ENCODE assay signal across 21 cellular contexts in the genomic region with DNA sequence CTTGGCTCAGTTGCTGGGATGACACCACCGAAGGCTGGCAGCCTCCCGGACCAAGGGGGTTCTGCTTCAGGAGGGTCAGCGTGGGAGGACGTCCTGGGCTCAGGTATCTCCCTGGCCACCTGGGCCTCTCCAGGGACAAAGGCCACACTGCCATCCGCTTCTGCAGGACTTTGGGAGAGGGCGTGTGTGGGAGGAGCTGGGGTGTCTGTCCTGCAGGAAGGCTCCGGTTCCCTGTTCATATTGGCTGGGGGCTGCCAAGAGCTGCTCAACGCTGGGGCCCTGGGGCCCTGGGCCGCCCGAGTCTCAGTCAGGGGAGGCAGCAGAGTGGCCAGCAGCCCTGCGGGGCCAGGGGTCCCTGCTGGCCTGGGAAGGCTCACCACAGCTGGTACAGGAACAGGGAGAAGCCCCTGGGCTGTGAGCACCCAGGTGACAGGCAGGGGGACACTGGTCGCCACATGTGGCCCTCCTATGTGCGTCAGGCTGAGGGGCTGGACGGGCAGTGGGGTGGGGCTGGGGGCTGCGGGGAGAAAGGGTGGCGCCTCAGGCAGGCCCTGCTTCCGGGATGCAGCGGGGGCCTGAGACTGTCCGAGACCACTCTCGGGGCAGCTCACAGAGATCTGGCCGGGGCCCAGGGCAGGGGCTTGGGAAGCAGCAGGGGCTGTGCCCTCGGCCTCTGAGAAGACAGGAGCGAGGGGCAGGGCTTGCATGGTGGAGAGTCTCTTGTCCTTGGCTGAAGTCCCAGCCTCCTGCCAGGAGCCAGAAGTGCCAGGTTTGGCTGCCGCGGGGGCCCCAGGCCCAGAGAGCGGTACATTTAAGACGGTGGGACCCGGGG. TPM values are rescaled to one million over a fixed set of nuclear protein-coding genes. Genes with fewer than 3 reads are reported as not detected.
DNase-seq lines count a peak whose midpoint lies in the region; ATAC-seq, FAIRE-seq and TF ChIP-seq lines count a peak whose summit lies in the region.
"Had no signal": no experiment of that assay in that cellular context is flagged by ENCODE, and none has a peak within 500 bp of the region (broad histone marks: within the 10 kb centered on the region; RNA-seq: fewer than 3 reads in every experiment).

No MANE protein-coding gene starts in this region.

- CTCF ChIA-PET in K562 (lab: Yijun Ruan, JAX; ENCODE audit: low intra/inter-chr PET ratio), result interaction anchor here (0.6 kb wide), 1 partner anchor 254 kb away, joined by 4 read pairs; no protein-coding TSS in a partner anchor

- H3K4me3 ChIP-seq in left ventricle myocardium inferior (no peak overlapping the region), K562 (no peak overlapping the region)
- H3K4me3 ChIP-seq: MG63, SJCRH30 had no signal

- no peak for TF ChIP-seq RAD21 in K562 (CRISPR knock-in tag; conservative IDR thresholded peaks at IDR 0.05 in 1 of 2, IDR thresholded peaks at IDR 0.05 in 1 of 2)

- TF ChIP-seq CTCF in left ventricle myocardium inferior (IDR thresholded peaks at IDR 0.05; ENCODE audit: borderline replicate concordance) (no peak), K562 (IDR thresholded peaks at IDR 0.05 in 2 of 3, conservative IDR thresholded peaks at IDR 0.05 in 1 of 3; ENCODE audit: insufficient read depth in 2 of 3, low read depth in 1 of 3, low read length in 3 of 3) (no peak)

- ATAC-seq in Right ventricle myocardium inferior (no peak), K562 (no peak), left lobe of liver (peak; percentile 76), GM21423 (IDR thresholded peaks at IDR 0.05; ENCODE audit: unreplicated experiment) (no peak), GM18517 (IDR thresholded peaks at IDR 0.05; ENCODE audit: unreplicated experiment) (no peak)
- ATAC-seq: T-cell had no signal

- DNase-seq in Right ventricle myocardium inferior (ENCODE audit: missing footprints) (peak; percentile 65), left ventricle myocardium inferior (no peak), K562 (ENCODE audit: extremely low read depth in 1 of 4, low spot score in 3 of 4) (no peak), left lobe of liver (ENCODE audit: low spot score) (peak; percentile 70), OCI-M2 (lab: John Stamatoyannopoulos, UW; ENCODE audit: unreplicated experiment) (no peak)
- DNase-seq: AML-193; DMS53; H9; MG63; NCI-H1048; NCI-H1417 treated with DMSO at 0.1 percent for 48 hours; NCI-H1930; NCI-H2227 treated with DMSO at 0.1 percent for 48 hours; NCI-H510A; NCI-H748 treated with DMSO at 0.1 percent for 48 hours; NK-92 treated with Interleukin-12 subunit alpha and Interleukin-12 subunit beta, amount 100 ng/mL, for 24 hours; SJCRH30; T-cell had no signal

- H3K9me3 ChIP-seq in left ventricle myocardium inferior (replicated peaks), result no peaks in the 10 kb centered on the region
- H3K9me3 ChIP-seq in K562 (replicated peaks; ENCODE audit: control insufficient read depth, insufficient read depth, low read depth, low read length), result no peaks in the 10 kb centered on the region
- H3K9me3 ChIP-seq: MG63, SJCRH30 had no signal

- POLR2A ChIA-PET in K562 (lab: Yijun Ruan, JAX), result no interaction called here

- no peaks in the 10 kb centered on the region for H3K9me1 ChIP-seq in K562 (ENCODE audit: control insufficient read depth, insufficient read depth, low read length)

- peaks cover 5% of the 10 kb centered on the region for H3K79me2 ChIP-seq in K562 (ENCODE audit: control insufficient read depth, insufficient read depth, low read length)

- H2AFZ ChIP-seq in K562 (ENCODE audit: low read depth, low read length), result no peak overlapping the region

- H3K9ac ChIP-seq in K562 (ENCODE audit: insufficient read depth in 1 of 2, low read depth in 2 of 2, low read length in 2 of 2), result no peak overlapping the region; a peak in 1 of 4 replicates

- no peaks in the 10 kb centered on the region for H4K20me1 ChIP-seq in K562 (replicated peaks; ENCODE audit: control insufficient read depth, insufficient read depth, low read length)

- H3K27me3 ChIP-seq in left ventricle myocardium inferior (ENCODE audit: low read depth), result no peaks in the 10 kb centered on the region
- H3K27me3 ChIP-seq in K562 (ENCODE audit: control insufficient read depth in 2 of 2, insufficient read depth in 2 of 2, low read length in 2 of 2), result no peaks in the 10 kb centered on the region
- H3K27me3 ChIP-seq: MG63, SJCRH30 had no signal

- H3K36me3 ChIP-seq in left ventricle myocardium inferior (peaks cover 36% of the 10 kb centered on the region), K562 (ENCODE audit: control insufficient read depth, insufficient read depth, low read length) (peaks cover 93% of the 10 kb centered on the region; the same call in 2 of the 3 replicates)

- in situ Hi-C loops in K562 (cut with MboI), result no loop called here

- TF ChIP-seq EP300 in K562 (IDR thresholded peaks at IDR 0.05; ENCODE audit: low read length), result no peak

- H3K27ac ChIP-seq in left ventricle myocardium inferior (replicated peaks) (no peak overlapping the region), K562 (ENCODE audit: extremely low read depth, low read depth, low read length) (no peak overlapping the region)
- H3K27ac ChIP-seq: SJCRH30 had no signal

- BruUV-seq in K562 (replicated peaks; lab: Mats Ljungman, UMichigan), result no TSS peak

- FAIRE-seq in K562 (lab: Jason Lieb, UNC), result no peak
- FAIRE-seq: D721Med had no signal

- H3K4me1 ChIP-seq in left ventricle myocardium inferior, result peaks cover 27% of the 10 kb centered on the region
- H3K4me1 ChIP-seq in K562 (replicated peaks in 1 of 2; ENCODE audit: control insufficient read depth in 2 of 2, insufficient read depth in 2 of 2, low read length in 2 of 2), result peaks cover 3 to 61% of the 10 kb centered on the region in 2 experiments; a peak in 3 of 5 replicates

- no peak overlapping the region for H3K4me2 ChIP-seq in K562 (ENCODE audit: insufficient read depth, low read length)

- WGBS in K562 (ENCODE audit: insufficient coverage, low coverage, missing lambda C conversion rate), result 86% methylated on average over 21 of the region's 28 CpGs

- no peak for TF ChIP-seq POLR2A in K562 (conservative IDR thresholded peaks at IDR 0.05)

- intact Hi-C loops in Right ventricle myocardium inferior (cut with DNase I) (no loop called here), left ventricle myocardium inferior (cut with micrococcal nuclease) (no loop called here), K562 (cut with micrococcal nuclease) (no loop called here)

RNA-seq across cellular contexts. Expression of gene CARD9, which starts 4.9 kb away (rescaled TPM):
- total RNA-seq in Right ventricle myocardium inferior (1.4 TPM), left ventricle myocardium inferior (1.2 TPM), K562 (2014; rRNA removed) (37.6 and 40.1 TPM in 2 replicates), K562 (2014; rRNA removed; fragmentation: Illumina TruSeq; extraction: Trizol) (3.5 and 3.6 TPM in 2 replicates), K562 (2015; rRNA removed; fragmentation: Illumina TruSeq; extraction: Trizol) (14.6 and 15.8 TPM in 2 replicates), K562 (2021) (35.6 and 42.7 TPM in 2 replicates), left lobe of liver (2.1 TPM)
- total RNA-seq in K562 (2011; cell fraction: chromatin; rRNA removed; ENCODE audit: low replicate concordance), result 37.4 and 149 TPM in 2 replicates
- total RNA-seq in K562 (2011; cell fraction: nucleolus; rRNA removed), result 92.6 and 92.9 TPM in 2 replicates
- 39.7 and 46.5 TPM in 2 replicates for total RNA-seq in K562 (2011; cell fraction: nucleoplasm; rRNA removed)
- polyA plus RNA-seq in K562 (2011; rRNA removed) (9.7 and 27.8 TPM in 2 replicates), K562 (2014; fragmentation: Illumina TruSeq; extraction: Trizol) (4.7 and 13.2 TPM in 2 replicates), K562 (2014; fragmentation: Nextera tagmentation; extraction: Ambion mirVana) (1 to 10 TPM; 1.7 to 2.0 TPM), K562 (2014; rRNA removed) (40.4 and 53.0 TPM in 2 replicates)
- polyA plus RNA-seq in K562 (2011; cell fraction: cytosol; rRNA removed), result 10.5 and 13.4 TPM in 2 replicates
- 231 and 234 TPM in 2 replicates for polyA plus RNA-seq in K562 (2011; cell fraction: nucleus; rRNA removed)
- polyA plus RNA-seq in K562 (2012), result 21.9 and 61.0 TPM in 2 replicates
- polyA minus RNA-seq in K562 (2011; rRNA and poly(A)+ RNA removed), result 4.8 and 5.0 TPM in 2 replicates
- 7.2 and 12.8 TPM in 2 replicates for polyA minus RNA-seq in K562 (2011; cell fraction: cytosol; rRNA and poly(A)+ RNA removed)
- 25.8 and 55.4 TPM in 2 replicates for polyA minus RNA-seq in K562 (2011; cell fraction: nucleus; rRNA and poly(A)+ RNA removed)

RNA-seq across cellular contexts. Expression of gene DNLZ, which starts 14.8 kb away (rescaled TPM):
- total RNA-seq in Right ventricle myocardium inferior (40.6 TPM), left ventricle myocardium inferior (37.6 TPM), K562 (2014; rRNA removed) (44.6 and 56.7 TPM in 2 replicates), K562 (2014; rRNA removed; fragmentation: Illumina TruSeq; extraction: Trizol) (2.2 and 3.4 TPM in 2 replicates), K562 (2015; rRNA removed; fragmentation: Illumina TruSeq; extraction: Trizol) (10.0 and 10.8 TPM in 2 replicates), K562 (2021) (25.6 and 25.8 TPM in 2 replicates), left lobe of liver (13.8 TPM)
- 3.5 and 12.0 TPM in 2 replicates for total RNA-seq in K562 (2011; cell fraction: chromatin; rRNA removed; ENCODE audit: low replicate concordance)
- 9.3 and 11.7 TPM in 2 replicates for total RNA-seq in K562 (2011; cell fraction: nucleolus; rRNA removed)
- 3.4 and 4.8 TPM in 2 replicates for total RNA-seq in K562 (2011; cell fraction: nucleoplasm; rRNA removed)
- polyA plus RNA-seq in K562 (2011; rRNA removed) (3.1 and 3.2 TPM in 2 replicates), K562 (2014; fragmentation: Illumina TruSeq; extraction: Trizol) (2.2 and 4.2 TPM in 2 replicates), K562 (2014; fragmentation: Nextera tagmentation; extraction: Ambion mirVana) (under 1 TPM; 0.17 to 0.36 TPM), K562 (2014; rRNA removed) (22.1 and 29.8 TPM in 2 replicates)
- polyA plus RNA-seq in K562 (2011; cell fraction: cytosol; rRNA removed), result 7.6 and 27.3 TPM in 2 replicates
- 4.2 and 7.4 TPM in 2 replicates for polyA plus RNA-seq in K562 (2011; cell fraction: nucleus; rRNA removed)
- 8.5 and 15.9 TPM in 2 replicates for polyA plus RNA-seq in K562 (2012)
- 0.28 TPM in 1 of 2 replicates, not detected in the other for polyA minus RNA-seq in K562 (2011; rRNA and poly(A)+ RNA removed)
- polyA minus RNA-seq in K562 (2011; cell fraction: cytosol; rRNA and poly(A)+ RNA removed), result 2.6 and 3.4 TPM in 2 replicates
- polyA minus RNA-seq in K562 (2011; cell fraction: nucleus; rRNA and poly(A)+ RNA removed), result 2.9 and 3.6 TPM in 2 replicates

RNA-seq across cellular contexts. Expression of gene SNAPC4, which starts 21.6 kb away (rescaled TPM):
- total RNA-seq in Right ventricle myocardium inferior, result 4.0 TPM
- 5.2 TPM for total RNA-seq in left ventricle myocardium inferior
- total RNA-seq in K562 (2011; cell fraction: chromatin; rRNA removed; ENCODE audit: low replicate concordance), result 42.9 and 79.4 TPM in 2 replicates
- 32.0 TPM in 2 replicates for total RNA-seq in K562 (2011; cell fraction: nucleolus; rRNA removed)
- total RNA-seq in K562 (2011; cell fraction: nucleoplasm; rRNA removed), result 23.1 and 26.3 TPM in 2 replicates
- 14.4 and 15.8 TPM in 2 replicates for total RNA-seq in K562 (2014; rRNA removed)
- total RNA-seq in K562 (2014; rRNA removed; fragmentation: Illumina TruSeq; extraction: Trizol), result 7.1 and 8.8 TPM in 2 replicates
- total RNA-seq in K562 (2015; rRNA removed; fragmentation: Illumina TruSeq; extraction: Trizol), result 9.3 and 11.1 TPM in 2 replicates
- total RNA-seq in K562 (2021), result 17.1 and 18.7 TPM in 2 replicates
- 4.4 and 4.5 TPM in 2 replicates for polyA plus RNA-seq in K562 (2011; rRNA removed)
- polyA plus RNA-seq in K562 (2011; cell fraction: cytosol; rRNA removed), result 3.2 and 7.4 TPM in 2 replicates
- polyA plus RNA-seq in K562 (2011; cell fraction: nucleus; rRNA removed), result 16.1 and 32.6 TPM in 2 replicates
- polyA plus RNA-seq in K562 (2012), result 9.7 and 10.5 TPM in 2 replicates
- polyA plus RNA-seq in K562 (2014; fragmentation: Illumina TruSeq; extraction: Trizol), result 8.8 and 9.0 TPM in 2 replicates
- polyA plus RNA-seq in K562 (2014; fragmentation: Nextera tagmentation; extraction: Ambion mirVana), result under 1 TPM; 0.21 to 0.46 TPM
- 18.7 and 21.8 TPM in 2 replicates for polyA plus RNA-seq in K562 (2014; rRNA removed)
- polyA minus RNA-seq in K562 (2011; rRNA and poly(A)+ RNA removed), result 6.7 and 10.2 TPM in 2 replicates
- 6.1 and 7.4 TPM in 2 replicates for polyA minus RNA-seq in K562 (2011; cell fraction: cytosol; rRNA and poly(A)+ RNA removed)
- 8.3 and 11.7 TPM in 2 replicates for polyA minus RNA-seq in K562 (2011; cell fraction: nucleus; rRNA and poly(A)+ RNA removed)
- 7.2 TPM for total RNA-seq in left lobe of liver

RNA-seq across cellular contexts. Expression of gene ENTR1, which starts 32.0 kb away (rescaled TPM):
- total RNA-seq in Right ventricle myocardium inferior, result 23.7 TPM
- total RNA-seq in left ventricle myocardium inferior, result 20.1 TPM
- total RNA-seq in K562 (2011; cell fraction: chromatin; rRNA removed; ENCODE audit: low replicate concordance), result 129 and 278 TPM in 2 replicates
- total RNA-seq in K562 (2011; cell fraction: nucleolus; rRNA removed), result 185 and 197 TPM in 2 replicates
- total RNA-seq in K562 (2011; cell fraction: nucleoplasm; rRNA removed), result 143 and 151 TPM in 2 replicates
- total RNA-seq in K562 (2014; rRNA removed), result 79.0 and 88.8 TPM in 2 replicates
- total RNA-seq in K562 (2014; rRNA removed; fragmentation: Illumina TruSeq; extraction: Trizol), result 38.1 and 38.3 TPM in 2 replicates
- 61.3 and 65.5 TPM in 2 replicates for total RNA-seq in K562 (2015; rRNA removed; fragmentation: Illumina TruSeq; extraction: Trizol)
- 101 and 104 TPM in 2 replicates for total RNA-seq in K562 (2021)
- polyA plus RNA-seq in K562 (2011; rRNA removed), result 77.3 and 92.6 TPM in 2 replicates
- polyA plus RNA-seq in K562 (2011; cell fraction: cytosol; rRNA removed), result 45.3 and 59.9 TPM in 2 replicates
- 432 and 490 TPM in 2 replicates for polyA plus RNA-seq in K562 (2011; cell fraction: nucleus; rRNA removed)
- 54.6 and 62.9 TPM in 2 replicates for polyA plus RNA-seq in K562 (2012)
- polyA plus RNA-seq in K562 (2014; fragmentation: Illumina TruSeq; extraction: Trizol), result 72.6 and 75.9 TPM in 2 replicates
- 1 to 10 TPM; 6.7 to 9.6 TPM for polyA plus RNA-seq in K562 (2014; fragmentation: Nextera tagmentation; extraction: Ambion mirVana)
- polyA plus RNA-seq in K562 (2014; rRNA removed), result 106 and 108 TPM in 2 replicates
- 19.2 and 21.9 TPM in 2 replicates for polyA minus RNA-seq in K562 (2011; rRNA and poly(A)+ RNA removed)
- 33.9 and 46.1 TPM in 2 replicates for polyA minus RNA-seq in K562 (2011; cell fraction: cytosol; rRNA and poly(A)+ RNA removed)
- polyA minus RNA-seq in K562 (2011; cell fraction: nucleus; rRNA and poly(A)+ RNA removed), result 76.5 and 84.3 TPM in 2 replicates
- total RNA-seq in left lobe of liver, result 39.5 TPM

RNA-seq across cellular contexts. Expression of gene PMPCA, which starts 32.1 kb away (rescaled TPM):
- 71.8 TPM for total RNA-seq in Right ventricle myocardium inferior
- total RNA-seq in left ventricle myocardium inferior, result 80.9 TPM
- 255 and 404 TPM in 2 replicates for total RNA-seq in K562 (2011; cell fraction: chromatin; rRNA removed; ENCODE audit: low replicate concordance)
- 209 and 247 TPM in 2 replicates for total RNA-seq in K562 (2011; cell fraction: nucleolus; rRNA removed)
- total RNA-seq in K562 (2011; cell fraction: nucleoplasm; rRNA removed), result 203 and 214 TPM in 2 replicates
- 86.6 and 111 TPM in 2 replicates for total RNA-seq in K562 (2014; rRNA removed)
- total RNA-seq in K562 (2014; rRNA removed; fragmentation: Illumina TruSeq; extraction: Trizol), result 82.4 and 104 TPM in 2 replicates
- 66.6 and 67.5 TPM in 2 replicates for total RNA-seq in K562 (2015; rRNA removed; fragmentation: Illumina TruSeq; extraction: Trizol)
- 118 and 139 TPM in 2 replicates for total RNA-seq in K562 (2021)
- polyA plus RNA-seq in K562 (2011; rRNA removed), result 114 and 119 TPM in 2 replicates
- polyA plus RNA-seq in K562 (2011; cell fraction: cytosol; rRNA removed), result 102 and 129 TPM in 2 replicates
- polyA plus RNA-seq in K562 (2011; cell fraction: nucleus; rRNA removed), result 346 and 387 TPM in 2 replicates
- polyA plus RNA-seq in K562 (2012), result 65.8 and 181 TPM in 2 replicates
- polyA plus RNA-seq in K562 (2014; fragmentation: Illumina TruSeq; extraction: Trizol), result 99.8 and 122 TPM in 2 replicates
- 10 to 100 TPM; 23.9 to 30.0 TPM for polyA plus RNA-seq in K562 (2014; fragmentation: Nextera tagmentation; extraction: Ambion mirVana)
- polyA plus RNA-seq in K562 (2014; rRNA removed), result 129 and 143 TPM in 2 replicates
- 81.4 and 83.2 TPM in 2 replicates for polyA minus RNA-seq in K562 (2011; rRNA and poly(A)+ RNA removed)
- polyA minus RNA-seq in K562 (2011; cell fraction: cytosol; rRNA and poly(A)+ RNA removed), result 40.2 and 43.4 TPM in 2 replicates
- 68.0 and 90.1 TPM in 2 replicates for polyA minus RNA-seq in K562 (2011; cell fraction: nucleus; rRNA and poly(A)+ RNA removed)
- total RNA-seq in left lobe of liver, result 59.3 TPM

Comparison
In these comparisons a context has a peak if more than half of its experiments do, and no peak if none do; other contexts are left out.
1. DNase-seq: peak in Right ventricle myocardium inferior (single experiment) and left lobe of liver (single experiment); none in left ventricle myocardium inferior (single experiment), K562 (0 of 4) and OCI-M2 (single experiment).